34 cellular contexts compared by ENCODE assay signal in the genomic region with DNA sequence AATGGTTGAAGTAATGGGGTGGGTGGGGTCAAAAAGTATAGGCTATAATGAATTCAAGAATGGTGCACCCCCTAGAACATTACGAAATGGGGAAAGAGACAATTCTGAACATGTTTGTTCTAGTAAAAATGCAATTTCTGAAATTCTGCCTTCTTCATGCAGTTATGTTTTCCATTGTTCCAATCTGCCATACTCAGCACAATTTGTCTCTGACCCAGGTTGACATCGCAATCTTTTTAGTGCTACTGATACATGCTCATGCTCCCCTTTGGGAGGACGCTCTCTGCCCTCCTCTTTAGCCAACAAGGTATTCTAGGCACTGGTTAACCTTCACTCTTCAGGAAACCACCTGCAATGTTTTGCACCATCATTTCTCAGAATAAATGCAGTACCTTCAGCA.
DNase-seq lines count a peak whose midpoint lies in the region; ATAC-seq, FAIRE-seq and TF ChIP-seq lines count a peak whose summit lies in the region.
"Had no signal": no experiment of that assay in that cellular context is flagged by ENCODE, and none has a peak within 500 bp of the region (broad histone marks: within the 10 kb centered on the region; RNA-seq: fewer than 3 reads in every experiment).

No MANE protein-coding gene starts in this region.

- FAIRE-seq in HepG2 (lab: Jason Lieb, UNC) (no peak), A549 (lab: Jason Lieb, UNC) (no peak)

- no peak overlapping the region for H3K4ac ChIP-seq in IMR-90 (ENCODE audit: low read depth, low read length)

- H3K27me3 ChIP-seq in HepG2 (ENCODE audit: control insufficient read depth in 1 of 2, insufficient read depth in 2 of 2, low read length in 2 of 2) (no peaks in the 10 kb centered on the region), right lobe of liver (no peaks in the 10 kb centered on the region), GM23338 (ENCODE audit: insufficient read depth) (no peaks in the 10 kb centered on the region), IMR-90 (ENCODE audit: control insufficient read depth, insufficient read depth, low read length) (no peaks in the 10 kb centered on the region), A673 (replicated peaks; ENCODE audit: insufficient read depth, low read depth, low read length, poor library complexity) (no peaks in the 10 kb centered on the region)
- H3K27me3 ChIP-seq: BE2C; BLaER1; BLaER1 treated with 17β-estradiol and CSF1 and Interleukin-3, amounts not matched to agents 10 nM and 100 nM had no signal

- H3K27ac ChIP-seq in HepG2 (ENCODE audit: extremely low read length, insufficient read depth, low read length) (no peak overlapping the region), right lobe of liver (no peak overlapping the region), A549 (no peak overlapping the region), GM23338 (ENCODE audit: low read depth) (no peak overlapping the region), IMR-90 (ENCODE audit: insufficient read depth, low read length) (no peak overlapping the region), A673 (ENCODE audit: low read depth, low read length, poor library complexity, severe bottlenecking) (no peak overlapping the region)
- H3K27ac ChIP-seq: 22Rv1; BLaER1; BLaER1 treated with 17β-estradiol and CSF1 and Interleukin-3, amounts not matched to agents 10 nM and 100 nM; C4-2B had no signal

- intact Hi-C loops in HepG2 (cut with micrococcal nuclease; ENCODE audit: unreplicated experiment) (no loop called here), right lobe of liver (cut with DNase I) (no loop called here), IMR-90 (cut with micrococcal nuclease) (no loop called here), A673 (cut with micrococcal nuclease; ENCODE audit: unreplicated experiment) (no loop called here)

- dilution Hi-C loops in IMR-90 (cut with HindIII; ENCODE audit: low sequenced_read_pairs, unreplicated experiment), result no loop called here

- no peaks in the 10 kb centered on the region for H3K36me3 Mint-ChIP-seq in GM23338 (ENCODE audit: low read depth)
- no peaks in the 10 kb centered on the region for H3K36me3 Mint-ChIP-seq in activated naive CD4-positive, alpha-beta T cell treated with anti-CD3 and anti-CD28 coated beads, Interleukin-2, amount 10 ng/mL, durations not matched to agents 7 days and 5 days
- H3K36me3 Mint-ChIP-seq: CD14-positive monocyte; CD4-positive, alpha-beta memory T cell; CD4-positive, CD25-positive, alpha-beta regulatory T cell; CD8-positive, alpha-beta memory T cell; CD8-positive, alpha-beta T cell had no signal

- H3K4me2 ChIP-seq in HepG2 (ENCODE audit: low read depth, low read length), result no peak overlapping the region
- no peak overlapping the region for H3K4me2 ChIP-seq in A549
- H3K4me2 ChIP-seq in GM23338, result no peak overlapping the region
- no peak overlapping the region for H3K4me2 ChIP-seq in IMR-90 (ENCODE audit: low read depth, low read length)
- H3K4me2 ChIP-seq: BLaER1; BLaER1 treated with 17β-estradiol and CSF1 and Interleukin-3, amounts not matched to agents 10 nM and 100 nM had no signal

- WGBS in HepG2 (ENCODE audit: low lambda C conversion rate), result 0% methylated on average over 3 of the region's 3 CpGs
- 48% methylated on average over 3 of the region's 3 CpGs for WGBS in right lobe of liver (ENCODE audit: insufficient coverage, low coverage, low lambda C conversion rate, missing lambda C conversion rate)
- WGBS in A549 (ENCODE audit: missing lambda C conversion rate), result 0% methylated on average over 3 of the region's 3 CpGs
- 25% methylated on average over 1 of the region's 3 CpGs; no CpG with 5 or more reads in 1 of the 2 experiments for WGBS in IMR-90 (ENCODE audit: extremely low coverage in 2 of 2, insufficient read length in 1 of 2), 2 experiments

- DNase-seq in HepG2 (ENCODE audit: low spot score) (no peak), right lobe of liver (no peak), A549 (ENCODE audit: low read depth in 1 of 2, low spot score in 1 of 2) (no peak), GM23338 (ENCODE audit: low spot score) (no peak), IMR-90 (no peak), A673 (ENCODE audit: low spot score) (no peak), NCI-H2029 (lab: John Stamatoyannopoulos, UW) (no peak)
- DNase-seq in activated naive CD4-positive, alpha-beta T cell treated with anti-CD3 and anti-CD28 coated beads, Interleukin-2, amount 10 ng/mL, durations not matched to agents 7 days and 5 days, result no peak
- DNase-seq: 8988T; ACHN; AML-193; BE2C; C1 segment of cervical spinal cord; Caco-2; Calu3; CD4-positive, alpha-beta memory T cell; CD4-positive, alpha-beta T cell; CD4-positive, CD25-positive, alpha-beta regulatory T cell; CD8-positive, alpha-beta memory T cell; CD8-positive, alpha-beta T cell; COR-L47; DMS 273 treated with DMSO at 0.1 percent for 48 hours; DMS153; DMS53; DMS79; DMS79 treated with DMSO at 0.1 percent for 48 hours; DND-41; EL had no signal

- H2BK5ac ChIP-seq in IMR-90 (ENCODE audit: low read depth, low read length, poor library complexity, severe bottlenecking), result no peak overlapping the region

- H2BK15ac ChIP-seq in IMR-90 (ENCODE audit: low read depth, low read length), result no peak overlapping the region

- H3K36me3 ChIP-seq in HepG2 (replicated peaks in 1 of 2; ENCODE audit: control insufficient read depth in 1 of 2, insufficient read depth in 2 of 2, low read length in 2 of 2), result no peaks in the 10 kb centered on the region
- H3K36me3 ChIP-seq in right lobe of liver, result no peaks in the 10 kb centered on the region
- H3K36me3 ChIP-seq in GM23338 (ENCODE audit: insufficient read depth), result no peaks in the 10 kb centered on the region
- no peaks in the 10 kb centered on the region for H3K36me3 ChIP-seq in IMR-90 (ENCODE audit: control insufficient read depth, insufficient read depth, low read length)
- H3K36me3 ChIP-seq in A673 (ENCODE audit: insufficient read depth, low read length, poor library complexity, severe bottlenecking), result no peaks in the 10 kb centered on the region
- H3K36me3 ChIP-seq: BE2C; BLaER1; BLaER1 treated with 17β-estradiol and CSF1 and Interleukin-3, amounts not matched to agents 10 nM and 100 nM had no signal

- no peak for TF ChIP-seq CTCF in HepG2 (CRISPR knock-in tag; IDR thresholded peaks at IDR 0.05)
- TF ChIP-seq CTCF in right lobe of liver (IDR thresholded peaks at IDR 0.05), result no peak
- TF ChIP-seq CTCF in A549 (IDR thresholded peaks at IDR 0.05), result no peak
- TF ChIP-seq CTCF in GM23338 (conservative IDR thresholded peaks at IDR 0.05; ENCODE audit: low read depth in 2 of 2), result no peak
- TF ChIP-seq CTCF in IMR-90 (conservative IDR thresholded peaks at IDR 0.05; ENCODE audit: low read depth, low read length), result no peak
- no peak for TF ChIP-seq CTCF in A673 (conservative IDR thresholded peaks at IDR 0.05; ENCODE audit: low read depth, low read length)

- H3K4me3 Mint-ChIP-seq in GM23338, result no peak overlapping the region
- no peak overlapping the region for H3K4me3 Mint-ChIP-seq in activated naive CD4-positive, alpha-beta T cell treated with anti-CD3 and anti-CD28 coated beads, Interleukin-2, amount 10 ng/mL, durations not matched to agents 7 days and 5 days
- H3K4me3 Mint-ChIP-seq: B cell; CD14-positive monocyte; CD4-positive, alpha-beta memory T cell; CD4-positive, alpha-beta T cell; CD4-positive, CD25-positive, alpha-beta regulatory T cell; CD8-positive, alpha-beta memory T cell; CD8-positive, alpha-beta T cell had no signal

- no peaks in the 10 kb centered on the region for H3K9me2 ChIP-seq in GM23338 (ENCODE audit: insufficient read depth)

- no peaks in the 10 kb centered on the region for H3K27me3 Mint-ChIP-seq in GM23338 (ENCODE audit: insufficient read depth, low read depth, poor library complexity)
- no peaks in the 10 kb centered on the region for H3K27me3 Mint-ChIP-seq in activated naive CD4-positive, alpha-beta T cell treated with anti-CD3 and anti-CD28 coated beads, Interleukin-2, amount 10 ng/mL, durations not matched to agents 7 days and 5 days
- H3K27me3 Mint-ChIP-seq: B cell; CD4-positive, alpha-beta memory T cell; CD4-positive, alpha-beta T cell; CD4-positive, CD25-positive, alpha-beta regulatory T cell; CD8-positive, alpha-beta memory T cell had no signal

- no peaks in the 10 kb centered on the region for H3K9me3 Mint-ChIP-seq in GM23338
- H3K9me3 Mint-ChIP-seq in activated naive CD4-positive, alpha-beta T cell treated with anti-CD3 and anti-CD28 coated beads, Interleukin-2, amount 10 ng/mL, durations not matched to agents 7 days and 5 days, result peaks cover 16% of the 10 kb centered on the region

- H2AFZ ChIP-seq in HepG2 (ENCODE audit: low read length), result no peak overlapping the region
- H2AFZ ChIP-seq in GM23338, result peak overlapping the region; percentile 19; the same call in 1 of the 2 replicates
- H2AFZ ChIP-seq in IMR-90 (replicated peaks; ENCODE audit: low read length, poor library complexity), result no peak overlapping the region

- H3F3A ChIP-seq in GM23338 (replicated peaks; ENCODE audit: low read depth), result no peaks in the 10 kb centered on the region

- no peak overlapping the region for H2AK9ac ChIP-seq in IMR-90 (replicated peaks; ENCODE audit: low read depth, low read length, poor library complexity)

- TF ChIP-seq POLR2A in HepG2 (IDR thresholded peaks at IDR 0.05; ENCODE audit: insufficient read depth in 1 of 2, low read depth in 2 of 2, low read length in 2 of 2), result no peak
- TF ChIP-seq POLR2A in right lobe of liver (IDR thresholded peaks at IDR 0.05), result no peak
- no peak for TF ChIP-seq POLR2A in A549 (IDR thresholded peaks at IDR 0.05; ENCODE audit: low read length)
- TF ChIP-seq POLR2A in IMR-90 (IDR thresholded peaks at IDR 0.05; ENCODE audit: low read depth, low read length), result no peak

- TF ChIP-seq RAD21 in HepG2 (CRISPR knock-in tag; IDR thresholded peaks at IDR 0.05) (no peak), A549 (conservative IDR thresholded peaks at IDR 0.05 in 1 of 2, IDR thresholded peaks at IDR 0.05 in 1 of 2) (no peak), IMR-90 (IDR thresholded peaks at IDR 0.05; ENCODE audit: low read length) (no peak)

- POLR2A ChIA-PET in HepG2 (lab: Yijun Ruan, JAX) (no interaction called here), A549 (lab: Yijun Ruan, JAX) (no interaction called here), IMR-90 (lab: Charles Lee; ENCODE audit: unreplicated experiment) (no interaction called here), A673 (lab: Charles Lee; ENCODE audit: low non-redundant PET) (no interaction called here)

- H3K27ac Mint-ChIP-seq in GM23338, result no peak overlapping the region
- no peak overlapping the region for H3K27ac Mint-ChIP-seq in activated naive CD4-positive, alpha-beta T cell treated with anti-CD3 and anti-CD28 coated beads, Interleukin-2, amount 10 ng/mL, durations not matched to agents 7 days and 5 days
- H3K27ac Mint-ChIP-seq: B cell; CD14-positive monocyte; CD4-positive, alpha-beta memory T cell; CD4-positive, alpha-beta T cell; CD4-positive, CD25-positive, alpha-beta regulatory T cell; CD8-positive, alpha-beta memory T cell; CD8-positive, alpha-beta T cell had no signal

- no peak overlapping the region for H3K18ac ChIP-seq in IMR-90 (ENCODE audit: low read depth, low read length)

- BruUV-seq in HepG2 (replicated peaks; lab: Mats Ljungman, UMichigan), result no TSS peak
- no TSS peak for BruUV-seq in IMR-90 (replicated peaks; lab: Mats Ljungman, UMichigan)
- BruUV-seq in A673 (replicated peaks; lab: Mats Ljungman, UMichigan), result no TSS peak

- in situ Hi-C loops in HepG2 (cut with HindIII; ENCODE audit: extremely low pct_ligation_motif_present, low pct_unique_long_range_greater_than_20kb), result no loop called here
- in situ Hi-C loops in IMR-90 (cut with MboI; ENCODE audit: low sequenced_read_pairs), result no loop called here

- H2BK20ac ChIP-seq in IMR-90 (ENCODE audit: low read depth, low read length), result no peak overlapping the region

- H3K23ac ChIP-seq in IMR-90 (ENCODE audit: low read depth, low read length), result no peak overlapping the region

- H3K4me1 ChIP-seq in HepG2 (ENCODE audit: insufficient read depth, low read length), result no peaks in the 10 kb centered on the region
- H3K4me1 ChIP-seq in right lobe of liver, result no peaks in the 10 kb centered on the region
- H3K4me1 ChIP-seq in A549, result no peaks in the 10 kb centered on the region
- no peaks in the 10 kb centered on the region for H3K4me1 ChIP-seq in GM23338 (ENCODE audit: insufficient read depth)
- no peaks in the 10 kb centered on the region for H3K4me1 ChIP-seq in IMR-90 (ENCODE audit: control insufficient read depth, insufficient read depth, low read length)
- no peaks in the 10 kb centered on the region for H3K4me1 ChIP-seq in A673 (ENCODE audit: insufficient read depth, low read length, poor library complexity, severe bottlenecking)
- H3K4me1 ChIP-seq: BE2C; BLaER1; BLaER1 treated with 17β-estradiol and CSF1 and Interleukin-3, amounts not matched to agents 10 nM and 100 nM; Caco-2 had no signal

- CTCF ChIA-PET in HepG2 (lab: Yijun Ruan, JAX; ENCODE audit: low intra/inter-chr PET ratio, low total read pairs), result no interaction called here
- CTCF ChIA-PET in A549 (lab: Yijun Ruan, JAX), result no interaction called here
- CTCF ChIA-PET in IMR-90 (lab: Yijun Ruan, JAX), result no interaction called here
- CTCF ChIA-PET in A673 (lab: Charles Lee), result no interaction called here
- CTCF ChIA-PET in activated naive CD4-positive, alpha-beta T cell treated with anti-CD3 and anti-CD28 coated beads, Interleukin-2, amount 10 ng/mL, durations not matched to agents 7 days and 5 days (lab: Charles Lee), result no interaction called here

- H3K79me1 ChIP-seq in IMR-90 (ENCODE audit: low read depth in 1 of 2, low read length in 2 of 2), result no peaks in the 10 kb centered on the region

- no peak overlapping the region for H3K56ac ChIP-seq in IMR-90 (ENCODE audit: extremely low read depth, insufficient read depth, low read length)

- no peak overlapping the region for H2AK5ac ChIP-seq in IMR-90 (ENCODE audit: low read depth, low read length)

- no peak for ATAC-seq in HepG2
- no peak for ATAC-seq in right lobe of liver
- no peak for ATAC-seq in A549
- ATAC-seq in GM23338, result no peak
- no peak for ATAC-seq in IMR-90 (ENCODE audit: low read depth)
- ATAC-seq: CD8-positive, alpha-beta T cell had no signal

- H4K5ac ChIP-seq in IMR-90 (ENCODE audit: low read depth, low read length), result no peak overlapping the region

- H4K91ac ChIP-seq in IMR-90 (ENCODE audit: insufficient read depth, low read depth, low read length), result no peak overlapping the region

- H3K9me3 ChIP-seq in HepG2 (ENCODE audit: low read length) (no peaks in the 10 kb centered on the region), right lobe of liver (no peaks in the 10 kb centered on the region), A549 (no peaks in the 10 kb centered on the region), IMR-90 (ENCODE audit: control insufficient read depth, insufficient read depth, low read length) (no peaks in the 10 kb centered on the region), A673 (ENCODE audit: low read depth, low read length, poor library complexity, severe bottlenecking) (no peaks in the 10 kb centered on the region)
- H3K9me3 ChIP-seq: BE2C; BLaER1; BLaER1 treated with 17β-estradiol and CSF1 and Interleukin-3, amounts not matched to agents 10 nM and 100 nM; Caco-2 had no signal

- H4K20me1 ChIP-seq in HepG2 (ENCODE audit: insufficient read depth, low read length) (no peaks in the 10 kb centered on the region), GM23338 (replicated peaks; ENCODE audit: insufficient read depth) (no peaks in the 10 kb centered on the region), IMR-90 (ENCODE audit: insufficient read depth, low read length) (no peaks in the 10 kb centered on the region)
- H4K20me1 ChIP-seq: BLaER1; BLaER1 treated with 17β-estradiol and CSF1 and Interleukin-3, amounts not matched to agents 10 nM and 100 nM had no signal

- H3K4me3 ChIP-seq in HepG2 (replicated peaks in 1 of 3; ENCODE audit: insufficient read depth in 1 of 3, low read depth in 2 of 3, low read length in 3 of 3) (no peak overlapping the region), right lobe of liver (no peak overlapping the region), A549 (no peak overlapping the region), GM23338 (no peak overlapping the region), IMR-90 (ENCODE audit: insufficient read depth, low read depth, low read length) (no peak overlapping the region), A673 (ENCODE audit: low read depth, low read length, poor library complexity, severe bottlenecking) (no peak overlapping the region)
- H3K4me3 ChIP-seq: BLaER1; BLaER1 treated with 17β-estradiol and CSF1 and Interleukin-3, amounts not matched to agents 10 nM and 100 nM had no signal

- TF ChIP-seq EP300 in HepG2 (IDR thresholded peaks at IDR 0.05; ENCODE audit: low read depth in 2 of 2, low read length in 2 of 2) (no peak), HepG2 (CRISPR knock-in tag; IDR thresholded peaks at IDR 0.05; ENCODE audit: borderline replicate concordance) (no peak), A549 (IDR thresholded peaks at IDR 0.05) (no peak)

- no peak overlapping the region for H4K8ac ChIP-seq in IMR-90 (ENCODE audit: low read depth in 2 of 2, low read length in 2 of 2)

- no peaks in the 10 kb centered on the region for H3K9me1 ChIP-seq in IMR-90 (ENCODE audit: insufficient read depth, low read length)

- no peak overlapping the region for H2BK120ac ChIP-seq in IMR-90 (ENCODE audit: low read depth, low read length)

- no peak overlapping the region for H3K9ac ChIP-seq in HepG2 (ENCODE audit: insufficient read depth, low read depth, low read length)
- H3K9ac ChIP-seq in IMR-90 (ENCODE audit: low read depth, low read length), result no peak overlapping the region
- H3K9ac ChIP-seq: BLaER1; BLaER1 treated with 17β-estradiol and CSF1 and Interleukin-3, amounts not matched to agents 10 nM and 100 nM had no signal

- H3K79me2 ChIP-seq in HepG2 (ENCODE audit: insufficient read depth, low read length) (no peaks in the 10 kb centered on the region), GM23338 (replicated peaks; ENCODE audit: insufficient read depth) (no peaks in the 10 kb centered on the region)

- peaks cover 7% of the 10 kb centered on the region; the same call in 2 of the 3 replicates for H3K4me1 Mint-ChIP-seq in GM23338
- H3K4me1 Mint-ChIP-seq in activated naive CD4-positive, alpha-beta T cell treated with anti-CD3 and anti-CD28 coated beads, Interleukin-2, amount 10 ng/mL, durations not matched to agents 7 days and 5 days, result no peaks in the 10 kb centered on the region
- H3K4me1 Mint-ChIP-seq: B cell; CD14-positive monocyte; CD4-positive, alpha-beta memory T cell; CD4-positive, CD25-positive, alpha-beta regulatory T cell; CD8-positive, alpha-beta memory T cell had no signal

- H3K14ac ChIP-seq in IMR-90 (replicated peaks; ENCODE audit: low read depth, low read length), result no peak overlapping the region

Comparison
In these comparisons a context has a peak if more than half of its experiments do, and no peak if none do; other contexts are left out.
1. Of the 38 proteins assayed by ChIP-seq in both HepG2 and A549: peak only in HepG2: none; only in A549: none; in both: MAFK; in neither: 37.